ENCODE assay signal across 11 cellular contexts in the genomic region with DNA sequence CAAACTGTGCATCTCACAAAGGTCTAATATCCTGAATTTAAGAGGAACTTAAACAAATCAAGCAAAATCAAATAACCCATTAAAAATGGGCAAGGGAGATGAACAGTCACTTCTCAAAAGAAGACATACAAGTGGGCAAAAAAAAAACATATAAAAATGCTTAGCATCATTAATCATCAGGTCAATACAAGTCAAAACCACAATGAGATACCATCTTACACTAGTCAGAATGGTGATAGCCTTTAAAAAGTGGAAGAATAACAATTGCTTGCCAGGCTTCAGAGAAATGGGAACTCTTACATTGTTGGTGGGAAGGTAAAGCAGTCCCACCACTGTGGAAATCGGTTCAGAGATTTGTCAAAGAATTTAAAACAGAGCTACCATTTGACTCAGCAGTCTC.
"Had no signal": no experiment of that assay in that cellular context is flagged by ENCODE, and none has a peak within 500 bp of the region (broad histone marks: within the 10 kb centered on the region; RNA-seq: fewer than 3 reads in every experiment).

No MANE protein-coding gene starts in this region.

- DNase-seq: activated CD4-positive, alpha-beta T cell treated with anti-CD3 and anti-CD28 coated beads, Interleukin-2, amount 10 ng/mL, durations not matched to agents 7 days and 5 days; activated CD8-positive, alpha-beta memory T cell treated with anti-CD3 and anti-CD28 coated beads for 24 hours; activated naive CD8-positive, alpha-beta T cell treated with anti-CD3 and anti-CD28 coated beads, Interleukin-2, amount 10 ng/mL, durations not matched to agents 7 days and 5 days; endodermal cell; hypothalamus; stimulated activated CD4-positive, alpha-beta T cell treated with anti-CD3 and anti-CD28 coated beads, Interleukin-15, amount 100 ng/mL, for 24 hours; stimulated activated CD4-positive, alpha-beta T cell treated with anti-CD3 and anti-CD28 coated beads, Interleukin-4, amount 100 ng/mL, for 24 hours; stimulated activated naive CD4-positive, alpha-beta T cell; substantia nigra had no signal

- ATAC-seq: esophagus mucosa; natural killer cell treated with Interleukin-12 subunit alpha and Interleukin-12 subunit beta and Interleukin-15 and Interleukin-18, amount 100 ng/mL, for 72 hours had no signal
